24 cellular contexts compared by ENCODE assay signal in genomic region chr6:110564703-110565421, GRCh38.
"Had no signal": no experiment of that assay in that cellular context is flagged by ENCODE, and none has a peak within 500 bp of the region (broad histone marks: within the 10 kb centered on the region; RNA-seq: fewer than 3 reads in every experiment).

No MANE protein-coding gene starts in this region.

- H3K36me3 ChIP-seq: ascending aorta, cardiac muscle cell, lower lobe of right lung, neutrophil, pancreas, right atrium auricular region, spleen, tibial nerve had no signal

- H3K4me1 ChIP-seq: ascending aorta, lower lobe of right lung, tibial nerve had no signal

- H3K4me3 Mint-ChIP-seq: activated naive CD8-positive, alpha-beta T cell; brain; nephron progenitor cell; WTC11 had no signal

- H3K27ac Mint-ChIP-seq: activated naive CD8-positive, alpha-beta T cell; nephron progenitor cell; WTC11 had no signal

- H3K36me3 Mint-ChIP-seq: brain, WTC11 had no signal

- ATAC-seq: lower lobe of right lung, psoas muscle, WTC11 had no signal

- DNase-seq: activated effector memory CD4-positive, alpha-beta T cell treated with Interleukin-2 at 50 U/mL for 16 hours; activated naive CD4-positive, alpha-beta T cell treated with Interleukin-2 at 50 U/mL for 16 hours; activated T-cell treated with anti-CD3 and anti-CD28 coated beads for 4 hours; cortex of kidney; hippocampal formation; lower lobe of right lung; mesendoderm; nephron progenitor cell; psoas muscle; spleen; stimulated activated naive CD4-positive, alpha-beta T cell treated with Interleukin-2 at 50 U/mL for 16 hours; T-helper 2 cell had no signal

- H3K27me3 Mint-ChIP-seq: activated naive CD8-positive, alpha-beta T cell had no signal

- H3K27ac ChIP-seq: ascending aorta, cardiac muscle cell, lower lobe of right lung, neutrophil, pancreas, psoas muscle, spleen had no signal

- H3K9me3 ChIP-seq: ascending aorta, lower lobe of right lung, neutrophil, pancreas, psoas muscle, tibial nerve had no signal

- FAIRE-seq: endothelial cell of umbilical vein, keratinocyte, pancreas, urothelium cell line had no signal

- H3K4me3 ChIP-seq: ascending aorta, cardiac muscle cell, lower lobe of right lung, pancreas, psoas muscle, right atrium auricular region, spleen, tibial nerve had no signal
